ENCODE assay signal across 19 cellular contexts in genomic region chr17:44844390-44844830, GRCh38. TPM values are rescaled to one million over a fixed set of nuclear protein-coding genes. Genes with fewer than 3 reads are reported as not detected.
A peak's percentile ranks its signal among the peaks of the same experiment; 100 is the strongest.
DNase-seq lines count a peak whose midpoint lies in the region; ATAC-seq and TF ChIP-seq lines count a peak whose summit lies in the region.
"Had no signal": no experiment of that assay in that cellular context is flagged by ENCODE, and none has a peak within 500 bp of the region (broad histone marks: within the 10 kb centered on the region; RNA-seq: fewer than 3 reads in every experiment).

No MANE protein-coding gene starts in this region.

- H3K36me3 ChIP-seq in endodermal cell (ENCODE audit: control insufficient read depth, insufficient read depth, low read length): no peaks in the 10 kb centered on the region
- no peaks in the 10 kb centered on the region for H3K36me3 ChIP-seq in liver (ENCODE audit: control insufficient read depth in 4 of 4, insufficient read depth in 3 of 4, low read depth in 1 of 4, low read length in 3 of 4)
- no peaks in the 10 kb centered on the region for H3K36me3 ChIP-seq in transverse colon

- no peak for TF ChIP-seq EP300 in transverse colon (IDR thresholded peaks at IDR 0.05; ENCODE audit: low read depth)

- H3K9ac ChIP-seq in endodermal cell (ENCODE audit: extremely low read depth, low read length, poor library complexity, severe bottlenecking): no peak overlapping the region
- H3K9ac ChIP-seq in liver (ENCODE audit: low read depth in 1 of 2, low read length in 2 of 2): no peak overlapping the region

- H3K9me3 ChIP-seq in endodermal cell (ENCODE audit: control insufficient read depth, low read length) (no peaks in the 10 kb centered on the region), liver (ENCODE audit: control insufficient read depth in 4 of 4, low read length in 3 of 4) (no peaks in the 10 kb centered on the region), transverse colon (no peaks in the 10 kb centered on the region)
- H3K9me3 ChIP-seq: stomach had no signal

- DNase-seq in Right ventricle myocardium superior (peak; percentile 62), cardiac septum (ENCODE audit: low spot score) (no peak), endodermal cell (peak; percentile 73), transverse colon (no peak), ACHN (no peak), DMS53 treated with DMSO at 0.1 percent for 48 hours (lab: John Stamatoyannopoulos, UW; ENCODE audit: unreplicated experiment) (no peak), SKM-1 treated with dmso at 0.1 percent for 144 hours (lab: John Stamatoyannopoulos, UW; ENCODE audit: unreplicated experiment) (no peak)
- DNase-seq: activated CD4-positive, alpha-beta memory T cell treated with anti-CD3 and anti-CD28 coated beads for 36 hours; NCI-H2107; NCI-H82; RPMI8226; small intestine; stomach; T-helper 17 cell had no signal

- no peak overlapping the region for H3K27ac ChIP-seq in endodermal cell (ENCODE audit: low read depth, low read length)
- H3K27ac ChIP-seq in liver (ENCODE audit: low read depth in 1 of 2, low read length in 2 of 2): no peak overlapping the region
- peak overlapping the region in 3 of 4 donors; percentile 18 to 51 (median 43) for H3K27ac ChIP-seq in transverse colon

- peaks cover 15% of the 10 kb centered on the region for H3K4me1 ChIP-seq in endodermal cell (ENCODE audit: control insufficient read depth, insufficient read depth, low read length)
- no peaks in the 10 kb centered on the region for H3K4me1 ChIP-seq in liver (ENCODE audit: control insufficient read depth in 4 of 4, insufficient read depth in 4 of 4, low read length in 3 of 4)
- peaks cover 0 to 12% (median 0%) of the 10 kb centered on the region in 4 donors for H3K4me1 ChIP-seq in transverse colon

- in situ Hi-C loops in transverse colon (cut with MboI; ENCODE audit: low pct_ligation_motif_present in 1 of 4, low pct_unique_long_range_greater_than_20kb in 1 of 4, low sequenced_read_pairs in 3 of 4): no loop called here
- in situ Hi-C loops in ACHN (cut with HindIII; ENCODE audit: low pct_ligation_motif_present, low pct_unique_long_range_greater_than_20kb, low sequenced_read_pairs): no loop called here

- H3K36me3 Mint-ChIP-seq in endodermal cell (ENCODE audit: low read depth): no peaks in the 10 kb centered on the region
- H3K36me3 Mint-ChIP-seq: activated CD4-positive, alpha-beta memory T cell treated with anti-CD3 and anti-CD28 coated beads for 36 hours had no signal

- intact Hi-C loops in Right ventricle myocardium superior (cut with DNase I) (no loop called here), cardiac septum (cut with DNase I) (no loop called here), transverse colon (cut with DNase I; ENCODE audit: low total_unique reads) (no loop called here)

- WGBS in endodermal cell (ENCODE audit: insufficient coverage in 1 of 2, insufficient read length in 1 of 2), 2 experiments: 14 to 31% methylated on average over 1 of the region's 1 CpG
- WGBS in liver: 63% methylated on average over 1 of the region's 1 CpG
- WGBS in transverse colon (ENCODE audit: low coverage in 1 of 2), 2 donors: 50 to 55% methylated on average over 1 of the region's 1 CpG

- TF ChIP-seq CTCF in endodermal cell (conservative IDR thresholded peaks at IDR 0.05) (peak; percentile 57), liver (IDR thresholded peaks at IDR 0.05; ENCODE audit: low read depth, low read length, missing input control) (no peak), transverse colon (IDR thresholded peaks at IDR 0.05) (no peak)

- TF ChIP-seq POLR2A in transverse colon (IDR thresholded peaks at IDR 0.05): no peak

- peaks cover 26% of the 10 kb centered on the region for H3K4me1 Mint-ChIP-seq in endodermal cell

- H3K4me3 ChIP-seq in endodermal cell (ENCODE audit: low read length) (no peak overlapping the region), liver (ENCODE audit: low read depth in 1 of 3, low read length in 3 of 3) (no peak overlapping the region), transverse colon (no peak overlapping the region)
- H3K4me3 ChIP-seq: stomach had no signal

- ATAC-seq in Right ventricle myocardium superior (ENCODE audit: poor library complexity): peak; percentile 44
- ATAC-seq: T-helper 17 cell had no signal

- H3K9me3 Mint-ChIP-seq in endodermal cell: no peaks in the 10 kb centered on the region
- H3K9me3 Mint-ChIP-seq: activated CD4-positive, alpha-beta memory T cell treated with anti-CD3 and anti-CD28 coated beads for 36 hours; activated T-helper 2 cell treated with anti-CD3 and anti-CD28 coated beads, Interferon-gamma antibody, Interleukin-2, Interleukin-4, amounts not matched to agents 10 μg/mL and 5 μg/mL and 100 μg/mL, durations not matched to agents 14 hours and 24 hours and 36 hours; nephron had no signal

- H3K4me3 Mint-ChIP-seq in endodermal cell: no peak overlapping the region
- H3K4me3 Mint-ChIP-seq: activated CD4-positive, alpha-beta memory T cell treated with anti-CD3 and anti-CD28 coated beads for 36 hours; nephron; T-helper 17 cell had no signal

- no peak for TF ChIP-seq RAD21 in liver (IDR thresholded peaks at IDR 0.05)

- peak overlapping the region; percentile 58 for H3K27ac Mint-ChIP-seq in endodermal cell
- H3K27ac Mint-ChIP-seq: activated CD4-positive, alpha-beta memory T cell treated with anti-CD3 and anti-CD28 coated beads for 36 hours; activated T-helper 2 cell treated with anti-CD3 and anti-CD28 coated beads, Interferon-gamma antibody, Interleukin-2, Interleukin-4, amounts not matched to agents 10 μg/mL and 5 μg/mL and 100 μg/mL, durations not matched to agents 14 hours and 24 hours and 36 hours; T-helper 17 cell had no signal

- H3K27me3 ChIP-seq in endodermal cell (ENCODE audit: control insufficient read depth, insufficient read depth, low read length, poor library complexity, severe bottlenecking) (no peaks in the 10 kb centered on the region), liver (ENCODE audit: control insufficient read depth in 4 of 4, insufficient read depth in 4 of 4, low read length in 3 of 4) (no peaks in the 10 kb centered on the region), transverse colon (peaks cover 8% of the 10 kb centered on the region)
- H3K27me3 ChIP-seq: stomach had no signal

- no peaks in the 10 kb centered on the region for H3K27me3 Mint-ChIP-seq in endodermal cell (ENCODE audit: insufficient read depth)
- H3K27me3 Mint-ChIP-seq: activated CD4-positive, alpha-beta memory T cell treated with anti-CD3 and anti-CD28 coated beads for 36 hours; T-helper 17 cell had no signal

TF ChIP-seq in liver, 16 proteins besides CTCF, POLR2A, EP300 and RAD21:
- TF ChIP-seq NR2F2 (IDR thresholded peaks at IDR 0.05): peak; percentile 17
- TF ChIP-seq FOXA2 (IDR thresholded peaks at IDR 0.05): no peak

RNA-seq across cellular contexts. Expression of gene HIGD1B, which starts 3.3 kb away (rescaled TPM):
- total RNA-seq in Right ventricle myocardium superior (17.4 TPM), cardiac septum (10.3 TPM), endodermal cell (not detected), liver (not detected), transverse colon (under 1 TPM in 1 of 4 donors, not detected in 3; 0.96 TPM)
- not detected for polyA plus RNA-seq in endodermal cell (2013, experiment 1 of 2)
- not detected for polyA plus RNA-seq in endodermal cell (2013, experiment 2 of 2)
- under 1 TPM; 0.28 to 0.43 TPM for polyA plus RNA-seq in liver
- total RNA-seq: A172; activated CD4-positive, alpha-beta memory T cell treated with anti-CD3 and anti-CD28 coated beads for 36 hours; activated T-helper 2 cell treated with anti-CD3 and anti-CD28 coated beads, Interferon-gamma antibody, Interleukin-2, Interleukin-4, amounts not matched to agents 10 μg/mL and 5 μg/mL and 100 μg/mL, durations not matched to agents 14 hours and 24 hours and 36 hours; M059J; T-helper 17 cell had no signal

RNA-seq across cellular contexts. Expression of gene GJC1, which starts 14.3 kb away (rescaled TPM):
- 16.1 TPM for total RNA-seq in Right ventricle myocardium superior
- total RNA-seq in cardiac septum: 32.0 TPM
- total RNA-seq in endodermal cell: 100 to 1,000 TPM in 1 of 2 donors, 10 to 100 TPM in 1; 81.9 to 108 TPM
- polyA plus RNA-seq in endodermal cell (2013, experiment 1 of 2): 55.9 TPM
- 55.1 TPM for polyA plus RNA-seq in endodermal cell (2013, experiment 2 of 2)
- 1 to 10 TPM; 1.2 to 1.4 TPM for total RNA-seq in liver
- under 1 TPM; 0.17 to 0.37 TPM for polyA plus RNA-seq in liver
- 10 to 100 TPM; 12.0 to 18.7 (median 14.7) TPM for total RNA-seq in transverse colon
- total RNA-seq: T-helper 17 cell had no signal

RNA-seq across cellular contexts. Expression of gene EFTUD2, which starts 54.8 kb away (rescaled TPM):
- 66.9 TPM for total RNA-seq in Right ventricle myocardium superior
- total RNA-seq in cardiac septum: 62.0 TPM
- 100 to 1,000 TPM; 145 to 171 TPM for total RNA-seq in endodermal cell
- polyA plus RNA-seq in endodermal cell (2013, experiment 1 of 2): 114 TPM
- 101 TPM for polyA plus RNA-seq in endodermal cell (2013, experiment 2 of 2)
- 10 to 100 TPM; 45.8 to 84.3 TPM for total RNA-seq in liver
- 10 to 100 TPM; 19.8 to 20.9 TPM for polyA plus RNA-seq in liver
- 100 to 1,000 TPM in 1 of 4 donors, 10 to 100 TPM in 3; 37.4 to 136 (median 65.4) TPM for total RNA-seq in transverse colon

Comparison
In these comparisons a context has a peak if more than half of its experiments do, and no peak if none do; other contexts are left out.
1. DNase-seq: peak in Right ventricle myocardium superior (single experiment) and endodermal cell (single experiment); none in cardiac septum (single experiment), transverse colon (single experiment), ACHN (single experiment), DMS53 treated with DMSO at 0.1 percent for 48 hours (single experiment) and SKM-1 treated with dmso at 0.1 percent for 144 hours (single experiment).
2. H3K27ac ChIP-seq: peak in transverse colon (3 of 4); none in endodermal cell (single experiment) and liver (0 of 2).